ENCODE assay signal across 26 cellular contexts in genomic region chr7:48261696-48262095, GRCh38.
"Had no signal": no experiment of that assay in that cellular context is flagged by ENCODE, and none has a peak within 500 bp of the region (broad histone marks: within the 10 kb centered on the region; RNA-seq: fewer than 3 reads in every experiment).

No MANE protein-coding gene starts in this region.

- ATAC-seq: stimulated activated effector memory CD8-positive, alpha-beta T cell treated with anti-CD3 and anti-CD28 coated beads, Interleukin-12 subunit alpha, Interleukin-12 subunit beta, amount 100 ng/mL, for 72 hours; stimulated activated memory B cell treated with anti-CD40 and anti-IgM and Interleukin-4, amounts not matched to agents 10 μg/mL and 1 μg/mL and 100 μg/mL, for 72 hours; stimulated activated naive B cell treated with anti-CD40 and anti-IgM and Interleukin-4, amounts not matched to agents 10 μg/mL and 1 μg/mL and 100 μg/mL, for 72 hours; stimulated activated naive CD8-positive, alpha-beta T cell treated with anti-CD3 and anti-CD28 coated beads, Interleukin-15, amount 100 ng/mL, for 72 hours; stimulated activated naive CD8-positive, alpha-beta T cell treated with anti-CD3 and anti-CD28 coated beads, Interleukin-15, Interleukin-2, amounts not matched to agents 100 U/mL and 50 U/mL, for 24 hours; upper lobe of right lung had no signal

- H3K36me3 ChIP-seq: stomach, suprapubic skin, thoracic aorta, thyroid gland, tibial artery, tibial nerve, transverse colon, upper lobe of left lung, upper lobe of right lung, vagina had no signal

- FAIRE-seq: urothelium cell line had no signal

- H3K9me3 ChIP-seq: suprapubic skin, testis, thyroid gland, tibial artery, tibial nerve, transverse colon, upper lobe of left lung, upper lobe of right lung, vagina had no signal

- H3K27ac ChIP-seq: stomach, suprapubic skin, testis, thoracic aorta, thyroid gland, tibial artery, tibial nerve, transverse colon, upper lobe of left lung, upper lobe of right lung, vagina had no signal

- H3K27me3 ChIP-seq: stomach, suprapubic skin, testis, thyroid gland, tibial artery, tibial nerve, transverse colon, upper lobe of left lung, upper lobe of right lung, vagina had no signal

- H3K4me3 ChIP-seq: stomach, suprapubic skin, testis, thoracic aorta, thyroid gland, tibial artery, tibial nerve, transverse colon, upper lobe of left lung, upper lobe of right lung, vagina had no signal

- DNase-seq: stimulated activated CD4-positive, alpha-beta T cell treated with anti-CD3 and anti-CD28 coated beads, Interleukin-2, amount 100 ng/mL, for 48 hours; stimulated activated CD4-positive, alpha-beta T cell treated with anti-CD3 and anti-CD28 coated beads, Interleukin-4, amount 100 ng/mL, for 1 hour; stimulated activated CD4-positive, alpha-beta T cell treated with anti-CD3 and anti-CD28 coated beads, Interleukin-4, amount 100 ng/mL, for 24 hours; stimulated activated CD4-positive, alpha-beta T cell treated with anti-CD3 and anti-CD28 coated beads, Interleukin-4, amount 100 ng/mL, for 4 hours; stimulated activated CD8-positive, alpha-beta memory T cell treated with anti-CD3 and anti-CD28 coated beads, Interleukin-4, amount 100 ng/mL, for 48 hours; stimulated activated naive B cell treated with anti-CD40 and anti-IgM and Interleukin-4, amounts not matched to agents 10 μg/mL and 1 μg/mL and 100 μg/mL, for 72 hours; stimulated activated naive CD4-positive, alpha-beta T cell; stimulated activated naive CD4-positive, alpha-beta T cell treated with Interleukin-2 at 50 U/mL for 16 hours; stimulated activated naive CD8-positive, alpha-beta T cell treated with anti-CD3 and anti-CD28 coated beads, Interleukin-15, amount 100 ng/mL, for 72 hours; stimulated activated naive CD8-positive, alpha-beta T cell treated with anti-CD3 and anti-CD28 coated beads, Interleukin-15, Interleukin-2, amounts not matched to agents 100 U/mL and 50 U/mL, for 24 hours; stomach; substantia nigra; testis; thyroid gland; tibial artery; transverse colon; trophoblast cell; upper lobe of left lung; upper lobe of right lung had no signal

- H3K4me1 ChIP-seq: stomach, suprapubic skin, testis, thyroid gland, tibial artery, tibial nerve, transverse colon, upper lobe of left lung, upper lobe of right lung, vagina had no signal
